ENCODE assay signal across 26 cellular contexts in genomic region chr5:123129811-123130210, GRCh38. TPM values are rescaled to one million over a fixed set of nuclear protein-coding genes. Genes with fewer than 3 reads are reported as not detected.
"Had no signal": no experiment of that assay in that cellular context is flagged by ENCODE, and none has a peak within 500 bp of the region (broad histone marks: within the 10 kb centered on the region; RNA-seq: fewer than 3 reads in every experiment).

No MANE protein-coding gene starts in this region.

- H3K27me3 ChIP-seq: hepatocyte, neural progenitor cell, neutrophil, right atrium auricular region, stomach, testis, tibial artery, upper lobe of right lung, uterus had no signal

- H3K9ac ChIP-seq: neural progenitor cell had no signal

- H3K4me2 ChIP-seq: hepatocyte, neural progenitor cell had no signal

- H3K4me1 ChIP-seq: left ventricle myocardium inferior, neural progenitor cell, testis, uterus had no signal

- H2AFZ ChIP-seq: hepatocyte, neural progenitor cell had no signal

- H3K36me3 ChIP-seq: left ventricle myocardium inferior, neural progenitor cell, neutrophil, right atrium auricular region, stomach, tibial artery, upper lobe of right lung, uterus had no signal

- DNase-seq: islet precursor cell; left ventricle myocardium inferior; mesendoderm; naive B cell; natural killer cell; nephron progenitor cell; occipital lobe; stimulated activated CD4-positive, alpha-beta T cell treated with anti-CD3 and anti-CD28 coated beads, Interleukin-12 subunit alpha, Interleukin-12 subunit beta, amount 100 ng/mL, for 4 hours; stimulated activated CD4-positive, alpha-beta T cell treated with anti-CD3 and anti-CD28 coated beads, Interleukin-15, amount 100 ng/mL, for 24 hours; stimulated activated CD4-positive, alpha-beta T cell treated with anti-CD3 and anti-CD28 coated beads, Interleukin-2, amount 100 ng/mL, for 24 hours; stimulated activated CD4-positive, alpha-beta T cell treated with anti-CD3 and anti-CD28 coated beads, Interleukin-4, amount 100 ng/mL, for 1 hour; stimulated activated naive B cell treated with anti-CD40 and anti-IgM and Interleukin-4, amounts not matched to agents 10 μg/mL and 1 μg/mL and 100 μg/mL, for 72 hours; stimulated activated naive CD8-positive, alpha-beta T cell treated with anti-CD3 and anti-CD28 coated beads, Interleukin-15, Interleukin-2, amounts not matched to agents 100 U/mL and 50 U/mL, for 24 hours; stomach; testis; tibial artery; trophoblast cell; upper lobe of right lung; uterus had no signal

- H3K27ac ChIP-seq: hepatocyte, left ventricle myocardium inferior, neural progenitor cell, neutrophil, right atrium auricular region, skin epidermis, stomach, testis, upper lobe of right lung, uterus had no signal

- H3K79me2 ChIP-seq: hepatocyte had no signal

- H3K9me3 ChIP-seq: left ventricle myocardium inferior, neutrophil, right atrium auricular region, stomach, testis, tibial artery, upper lobe of right lung, uterus had no signal

- H3K4me3 ChIP-seq: hepatocyte, left ventricle myocardium inferior, lung, neural progenitor cell, right atrium auricular region, skin epidermis, stomach, testis, tibial artery, upper lobe of right lung, uterus had no signal

- ATAC-seq: natural killer cell; sciatic nerve; stimulated activated naive B cell treated with anti-CD40 and anti-IgM and Interleukin-4, amounts not matched to agents 10 μg/mL and 1 μg/mL and 100 μg/mL, for 72 hours; stimulated activated naive CD8-positive, alpha-beta T cell treated with anti-CD3 and anti-CD28 coated beads, Interleukin-15, Interleukin-2, amounts not matched to agents 100 U/mL and 50 U/mL, for 24 hours; upper lobe of right lung had no signal

RNA-seq across cellular contexts. Expression of gene PRDM6, which starts 40.8 kb away (rescaled TPM):
- total RNA-seq: natural killer cell had no signal
